ENCODE assay signal across 1 cellular context in genomic region chr2:240635998-240636547, GRCh38.
TF ChIP-seq lines count a peak whose summit lies in the region.

No MANE protein-coding gene starts in this region.

TF ChIP-seq in HepG2, 621 proteins besides CTCF, POLR2A, EP300 and RAD21:
- TF ChIP-seq REL (CRISPR knock-in tag; conservative IDR thresholded peaks at IDR 0.05) (no peak), MIXL1 (CRISPR knock-in tag; IDR thresholded peaks at IDR 0.05) (no peak), TAF15 (IDR thresholded peaks at IDR 0.05; ENCODE audit: low read depth, low read length, poor library complexity, severe bottlenecking) (no peak), ZNF138 (CRISPR knock-in tag; IDR thresholded peaks at IDR 0.05; ENCODE audit: low read depth) (no peak), ZNF709 (CRISPR knock-in tag; IDR thresholded peaks at IDR 0.05) (no peak), AKAP8 (CRISPR knock-in tag; IDR thresholded peaks at IDR 0.05) (no peak), ZBTB37 (CRISPR knock-in tag; IDR thresholded peaks at IDR 0.05) (no peak), ZNF543 (CRISPR knock-in tag; IDR thresholded peaks at IDR 0.05) (no peak), PHF5A (CRISPR knock-in tag; IDR thresholded peaks at IDR 0.05; ENCODE audit: low read depth, unreplicated experiment) (no peak), ZNF337 (CRISPR knock-in tag; IDR thresholded peaks at IDR 0.05; ENCODE audit: borderline replicate concordance, low read depth) (no peak), ZSCAN12 (CRISPR knock-in tag; IDR thresholded peaks at IDR 0.05) (no peak), YEATS4 (CRISPR knock-in tag; IDR thresholded peaks at IDR 0.05; ENCODE audit: borderline replicate concordance) (no peak), MEIS2 (CRISPR knock-in tag; IDR thresholded peaks at IDR 0.05) (no peak), REPIN1 (CRISPR knock-in tag; IDR thresholded peaks at IDR 0.05; ENCODE audit: borderline replicate concordance, low read depth) (no peak)
